1 cellular context compared by ENCODE assay signal in the genomic region with DNA sequence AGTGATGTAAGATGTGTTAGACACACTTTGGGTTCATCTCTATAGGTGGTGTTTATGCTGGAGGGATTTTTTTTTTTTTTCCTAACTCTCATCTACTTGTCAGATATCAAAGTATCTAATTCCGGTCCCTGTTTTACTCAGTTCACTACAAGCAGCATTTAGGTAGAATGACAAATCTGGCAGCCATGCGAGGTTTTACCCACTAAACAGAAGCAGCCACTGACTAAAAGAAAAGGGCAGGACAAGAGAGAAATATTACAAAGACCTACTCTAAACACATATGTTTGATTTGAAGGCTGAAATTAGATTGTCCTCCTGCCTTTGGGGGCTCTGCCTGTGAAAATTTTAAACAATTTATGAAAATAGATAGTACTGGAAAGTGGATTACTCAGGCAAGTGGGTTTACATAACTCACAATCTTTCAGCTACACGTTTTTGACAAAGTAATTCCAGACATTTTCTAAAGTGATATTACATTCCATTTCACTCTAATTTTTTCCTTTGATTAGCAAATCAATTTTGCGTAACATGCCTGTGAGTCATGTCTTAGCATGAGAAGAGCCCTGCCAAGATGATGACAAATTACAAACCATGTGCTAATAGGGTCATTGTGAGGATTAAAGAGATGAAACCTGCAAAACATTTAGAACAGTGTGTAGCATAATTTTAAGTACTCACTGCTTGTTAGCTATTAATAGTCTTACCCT.
TF ChIP-seq lines count a peak whose summit lies in the region.

No MANE protein-coding gene starts in this region.

TF ChIP-seq in SK-N-SH, 30 proteins besides CTCF, POLR2A, EP300 and RAD21 (continued from another document):
- TF ChIP-seq FOSL2 (IDR thresholded peaks at IDR 0.05; ENCODE audit: borderline replicate concordance, low read depth): peak; percentile 52; the same call in 1 of the 2 replicates
- no peak for TF ChIP-seq CHD2 (IDR thresholded peaks at IDR 0.05; ENCODE audit: low read length, partially characterized antibody)
- TF ChIP-seq TEAD4 (IDR thresholded peaks at IDR 0.05; ENCODE audit: borderline replicate concordance, insufficient read depth): no peak
- no peak for TF ChIP-seq YY1 (IDR thresholded peaks at IDR 0.05; ENCODE audit: low read depth)
- TF ChIP-seq PBX3 (IDR thresholded peaks at IDR 0.05): peak; percentile 60; the same call in 1 of the 2 replicates
- TF ChIP-seq EZH2phosphoT487 (IDR thresholded peaks at IDR 0.05; ENCODE audit: borderline replicate concordance, low read depth): no peak
- TF ChIP-seq POLR2AphosphoS5 (IDR thresholded peaks at IDR 0.05; ENCODE audit: low read depth, low read length): no peak
- TF ChIP-seq USF2 (IDR thresholded peaks at IDR 0.05; ENCODE audit: borderline replicate concordance, low read depth, low read length): no peak
- no peak for TF ChIP-seq GABPA (IDR thresholded peaks at IDR 0.05; ENCODE audit: low read depth)
- TF ChIP-seq, protein P1, sequence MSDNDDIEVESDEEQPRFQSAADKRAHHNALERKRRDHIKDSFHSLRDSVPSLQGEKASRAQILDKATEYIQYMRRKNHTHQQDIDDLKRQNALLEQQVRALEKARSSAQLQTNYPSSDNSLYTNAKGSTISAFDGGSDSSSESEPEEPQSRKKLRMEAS (IDR thresholded peaks at IDR 0.05; ENCODE audit: low read depth): no peak
- TF ChIP-seq SMC3 (IDR thresholded peaks at IDR 0.05; ENCODE audit: low read depth, low read length): no peak
- peak; percentile 44; the same call in 1 of the 2 replicates for TF ChIP-seq RXRA (IDR thresholded peaks at IDR 0.05; ENCODE audit: borderline replicate concordance, low read depth)
- TF ChIP-seq NFIC (IDR thresholded peaks at IDR 0.05; ENCODE audit: borderline replicate concordance): peak; percentile 32; the same call in 1 of the 2 replicates
- TF ChIP-seq RCOR1 (IDR thresholded peaks at IDR 0.05; ENCODE audit: low read length): no peak
- no peak for TF ChIP-seq RFX5 (IDR thresholded peaks at IDR 0.05; ENCODE audit: low read length)
- TF ChIP-seq, protein P2, sequence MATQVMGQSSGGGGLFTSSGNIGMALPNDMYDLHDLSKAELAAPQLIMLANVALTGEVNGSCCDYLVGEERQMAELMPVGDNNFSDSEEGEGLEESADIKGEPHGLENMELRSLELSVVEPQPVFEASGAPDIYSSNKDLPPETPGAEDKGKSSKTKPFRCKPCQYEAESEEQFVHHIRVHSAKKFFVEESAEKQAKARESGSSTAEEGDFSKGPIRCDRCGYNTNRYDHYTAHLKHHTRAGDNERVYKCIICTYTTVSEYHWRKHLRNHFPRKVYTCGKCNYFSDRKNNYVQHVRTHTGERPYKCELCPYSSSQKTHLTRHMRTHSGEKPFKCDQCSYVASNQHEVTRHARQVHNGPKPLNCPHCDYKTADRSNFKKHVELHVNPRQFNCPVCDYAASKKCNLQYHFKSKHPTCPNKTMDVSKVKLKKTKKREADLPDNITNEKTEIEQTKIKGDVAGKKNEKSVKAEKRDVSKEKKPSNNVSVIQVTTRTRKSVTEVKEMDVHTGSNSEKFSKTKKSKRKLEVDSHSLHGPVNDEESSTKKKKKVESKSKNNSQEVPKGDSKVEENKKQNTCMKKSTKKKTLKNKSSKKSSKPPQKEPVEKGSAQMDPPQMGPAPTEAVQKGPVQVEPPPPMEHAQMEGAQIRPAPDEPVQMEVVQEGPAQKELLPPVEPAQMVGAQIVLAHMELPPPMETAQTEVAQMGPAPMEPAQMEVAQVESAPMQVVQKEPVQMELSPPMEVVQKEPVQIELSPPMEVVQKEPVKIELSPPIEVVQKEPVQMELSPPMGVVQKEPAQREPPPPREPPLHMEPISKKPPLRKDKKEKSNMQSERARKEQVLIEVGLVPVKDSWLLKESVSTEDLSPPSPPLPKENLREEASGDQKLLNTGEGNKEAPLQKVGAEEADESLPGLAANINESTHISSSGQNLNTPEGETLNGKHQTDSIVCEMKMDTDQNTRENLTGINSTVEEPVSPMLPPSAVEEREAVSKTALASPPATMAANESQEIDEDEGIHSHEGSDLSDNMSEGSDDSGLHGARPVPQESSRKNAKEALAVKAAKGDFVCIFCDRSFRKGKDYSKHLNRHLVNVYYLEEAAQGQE (IDR thresholded peaks at IDR 0.05; ENCODE audit: low read depth, low read length): no peak
- no peak for TF ChIP-seq FOXJ3 (CRISPR knock-in tag; IDR thresholded peaks at IDR 0.05)
- no peak for TF ChIP-seq SIN3A (IDR thresholded peaks at IDR 0.05; ENCODE audit: borderline replicate concordance, low read depth, low read length)
- no peak for TF ChIP-seq ZBTB33 (IDR thresholded peaks at IDR 0.05; ENCODE audit: borderline replicate concordance, low read depth)
